In the genomic region with DNA sequence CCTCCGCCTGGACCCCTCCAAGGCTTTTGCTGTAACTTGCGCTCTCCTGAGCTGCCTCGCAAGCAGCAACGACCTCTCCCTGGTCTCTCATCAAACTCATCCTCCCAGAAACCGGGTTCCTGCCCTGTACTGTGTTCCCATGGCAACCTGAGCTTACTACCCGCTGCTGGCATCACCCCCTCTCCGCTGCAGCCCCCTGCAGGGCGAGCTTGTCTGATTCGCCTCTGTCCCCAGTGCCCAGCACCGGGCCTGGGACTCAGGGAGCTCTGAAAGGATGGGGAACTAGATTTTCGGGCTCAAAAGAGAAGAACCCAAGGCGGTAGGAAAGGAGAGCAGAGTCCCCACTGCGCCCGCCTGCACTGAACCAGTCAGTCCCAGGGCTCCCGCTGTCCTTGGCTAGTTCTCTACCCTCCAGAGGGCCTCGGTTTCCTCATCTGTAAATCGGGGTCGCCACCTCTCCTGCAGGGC, we compare ENCODE assay signal across 1 cellular context.
TF ChIP-seq lines count a peak whose summit lies in the region.

No MANE protein-coding gene starts in this region.

TF ChIP-seq in K562, 482 proteins besides CTCF, POLR2A, EP300 and RAD21 (continues in another document):
- TF ChIP-seq, protein P1, sequence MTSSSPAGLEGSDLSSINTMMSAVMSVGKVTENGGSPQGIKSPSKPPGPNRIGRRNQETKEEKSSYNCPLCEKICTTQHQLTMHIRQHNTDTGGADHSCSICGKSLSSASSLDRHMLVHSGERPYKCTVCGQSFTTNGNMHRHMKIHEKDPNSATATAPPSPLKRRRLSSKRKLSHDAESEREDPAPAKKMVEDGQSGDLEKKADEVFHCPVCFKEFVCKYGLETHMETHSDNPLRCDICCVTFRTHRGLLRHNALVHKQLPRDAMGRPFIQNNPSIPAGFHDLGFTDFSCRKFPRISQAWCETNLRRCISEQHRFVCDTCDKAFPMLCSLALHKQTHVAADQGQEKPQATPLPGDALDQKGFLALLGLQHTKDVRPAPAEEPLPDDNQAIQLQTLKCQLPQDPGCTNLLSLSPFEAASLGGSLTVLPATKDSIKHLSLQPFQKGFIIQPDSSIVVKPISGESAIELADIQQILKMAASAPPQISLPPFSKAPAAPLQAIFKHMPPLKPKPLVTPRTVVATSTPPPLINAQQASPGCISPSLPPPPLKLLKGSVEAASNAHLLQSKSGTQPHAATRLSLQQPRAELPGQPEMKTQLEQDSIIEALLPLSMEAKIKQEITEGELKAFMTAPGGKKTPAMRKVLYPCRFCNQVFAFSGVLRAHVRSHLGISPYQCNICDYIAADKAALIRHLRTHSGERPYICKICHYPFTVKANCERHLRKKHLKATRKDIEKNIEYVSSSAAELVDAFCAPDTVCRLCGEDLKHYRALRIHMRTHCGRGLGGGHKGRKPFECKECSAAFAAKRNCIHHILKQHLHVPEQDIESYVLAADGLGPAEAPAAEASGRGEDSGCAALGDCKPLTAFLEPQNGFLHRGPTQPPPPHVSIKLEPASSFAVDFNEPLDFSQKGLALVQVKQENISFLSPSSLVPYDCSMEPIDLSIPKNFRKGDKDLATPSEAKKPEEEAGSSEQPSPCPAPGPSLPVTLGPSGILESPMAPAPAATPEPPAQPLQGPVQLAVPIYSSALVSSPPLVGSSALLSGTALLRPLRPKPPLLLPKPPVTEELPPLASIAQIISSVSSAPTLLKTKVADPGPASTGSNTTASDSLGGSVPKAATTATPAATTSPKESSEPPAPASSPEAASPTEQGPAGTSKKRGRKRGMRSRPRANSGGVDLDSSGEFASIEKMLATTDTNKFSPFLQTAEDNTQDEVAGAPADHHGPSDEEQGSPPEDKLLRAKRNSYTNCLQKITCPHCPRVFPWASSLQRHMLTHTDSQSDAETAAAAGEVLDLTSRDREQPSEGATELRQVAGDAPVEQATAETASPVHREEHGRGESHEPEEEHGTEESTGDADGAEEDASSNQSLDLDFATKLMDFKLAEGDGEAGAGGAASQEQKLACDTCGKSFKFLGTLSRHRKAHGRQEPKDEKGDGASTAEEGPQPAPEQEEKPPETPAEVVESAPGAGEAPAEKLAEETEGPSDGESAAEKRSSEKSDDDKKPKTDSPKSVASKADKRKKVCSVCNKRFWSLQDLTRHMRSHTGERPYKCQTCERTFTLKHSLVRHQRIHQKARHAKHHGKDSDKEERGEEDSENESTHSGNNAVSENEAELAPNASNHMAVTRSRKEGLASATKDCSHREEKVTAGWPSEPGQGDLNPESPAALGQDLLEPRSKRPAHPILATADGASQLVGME (CRISPR knock-in tag; IDR thresholded peaks at IDR 0.05) = no peak
- TF ChIP-seq SRSF3 (IDR thresholded peaks at IDR 0.05; ENCODE audit: insufficient read depth, low read length) (no peak), BCOR (IDR thresholded peaks at IDR 0.05) (0 out of 2 replicates have a peak, but pooled peaks have one; percentile 16), ZEB2 (IDR thresholded peaks at IDR 0.05) (0 out of 2 replicates have a peak, but pooled peaks have one; percentile 19), HDAC2 (IDR thresholded peaks at IDR 0.05) (peak; percentile 50), NELFE (IDR thresholded peaks at IDR 0.05; ENCODE audit: insufficient read depth, insufficient read length) (no peak), NCOA2 (IDR thresholded peaks at IDR 0.05; ENCODE audit: partially characterized antibody in 2 of 2) (no peak), ELF4 (CRISPR knock-in tag; IDR thresholded peaks at IDR 0.05) (no peak), NBN (IDR thresholded peaks at IDR 0.05; ENCODE audit: low read depth) (no peak), NFIX (CRISPR knock-in tag; IDR thresholded peaks at IDR 0.05; ENCODE audit: low read depth) (no peak), NFXL1 (CRISPR knock-in tag; IDR thresholded peaks at IDR 0.05) (no peak), ZNF347 (CRISPR knock-in tag; IDR thresholded peaks at IDR 0.05; ENCODE audit: low read depth) (no peak), SMC3 (conservative IDR thresholded peaks at IDR 0.05; ENCODE audit: insufficient read depth, low read depth, low read length) (no peak), MCM7 (IDR thresholded peaks at IDR 0.05) (no peak), CHCHD3 (CRISPR knock-in tag; IDR thresholded peaks at IDR 0.05) (no peak), ZNF830 (CRISPR knock-in tag; IDR thresholded peaks at IDR 0.05) (0 out of 2 replicates have a peak, but pooled peaks have one; percentile 25), ELF1 (tag; IDR thresholded peaks at IDR 0.05) (no peak), SRSF9 (IDR thresholded peaks at IDR 0.05; ENCODE audit: borderline replicate concordance, low read depth, low read length) (no peak)
- TF ChIP-seq, protein P2, sequence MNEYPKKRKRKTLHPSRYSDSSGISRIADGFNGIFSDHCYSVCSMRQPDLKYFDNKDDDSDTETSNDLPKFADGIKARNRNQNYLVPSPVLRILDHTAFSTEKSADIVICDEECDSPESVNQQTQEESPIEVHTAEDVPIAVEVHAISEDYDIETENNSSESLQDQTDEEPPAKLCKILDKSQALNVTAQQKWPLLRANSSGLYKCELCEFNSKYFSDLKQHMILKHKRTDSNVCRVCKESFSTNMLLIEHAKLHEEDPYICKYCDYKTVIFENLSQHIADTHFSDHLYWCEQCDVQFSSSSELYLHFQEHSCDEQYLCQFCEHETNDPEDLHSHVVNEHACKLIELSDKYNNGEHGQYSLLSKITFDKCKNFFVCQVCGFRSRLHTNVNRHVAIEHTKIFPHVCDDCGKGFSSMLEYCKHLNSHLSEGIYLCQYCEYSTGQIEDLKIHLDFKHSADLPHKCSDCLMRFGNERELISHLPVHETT (CRISPR knock-in tag; conservative IDR thresholded peaks at IDR 0.05 in 1 of 2, IDR thresholded peaks at IDR 0.05 in 1 of 2) = no peak
- TF ChIP-seq, protein P3, sequence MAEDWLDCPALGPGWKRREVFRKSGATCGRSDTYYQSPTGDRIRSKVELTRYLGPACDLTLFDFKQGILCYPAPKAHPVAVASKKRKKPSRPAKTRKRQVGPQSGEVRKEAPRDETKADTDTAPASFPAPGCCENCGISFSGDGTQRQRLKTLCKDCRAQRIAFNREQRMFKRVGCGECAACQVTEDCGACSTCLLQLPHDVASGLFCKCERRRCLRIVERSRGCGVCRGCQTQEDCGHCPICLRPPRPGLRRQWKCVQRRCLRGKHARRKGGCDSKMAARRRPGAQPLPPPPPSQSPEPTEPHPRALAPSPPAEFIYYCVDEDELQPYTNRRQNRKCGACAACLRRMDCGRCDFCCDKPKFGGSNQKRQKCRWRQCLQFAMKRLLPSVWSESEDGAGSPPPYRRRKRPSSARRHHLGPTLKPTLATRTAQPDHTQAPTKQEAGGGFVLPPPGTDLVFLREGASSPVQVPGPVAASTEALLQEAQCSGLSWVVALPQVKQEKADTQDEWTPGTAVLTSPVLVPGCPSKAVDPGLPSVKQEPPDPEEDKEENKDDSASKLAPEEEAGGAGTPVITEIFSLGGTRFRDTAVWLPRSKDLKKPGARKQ (CRISPR knock-in tag; IDR thresholded peaks at IDR 0.05) = no peak
- TF ChIP-seq, protein P4, sequence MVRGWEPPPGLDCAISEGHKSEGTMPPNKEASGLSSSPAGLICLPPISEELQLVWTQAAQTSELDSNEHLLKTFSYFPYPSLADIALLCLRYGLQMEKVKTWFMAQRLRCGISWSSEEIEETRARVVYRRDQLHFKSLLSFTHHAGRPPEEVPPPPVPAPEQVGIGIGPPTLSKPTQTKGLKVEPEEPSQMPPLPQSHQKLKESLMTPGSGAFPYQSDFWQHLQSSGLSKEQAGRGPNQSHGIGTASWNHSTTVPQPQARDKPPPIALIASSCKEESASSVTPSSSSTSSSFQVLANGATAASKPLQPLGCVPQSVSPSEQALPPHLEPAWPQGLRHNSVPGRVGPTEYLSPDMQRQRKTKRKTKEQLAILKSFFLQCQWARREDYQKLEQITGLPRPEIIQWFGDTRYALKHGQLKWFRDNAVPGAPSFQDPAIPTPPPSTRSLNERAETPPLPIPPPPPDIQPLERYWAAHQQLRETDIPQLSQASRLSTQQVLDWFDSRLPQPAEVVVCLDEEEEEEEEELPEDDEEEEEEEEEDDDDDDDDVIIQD (CRISPR knock-in tag; IDR thresholded peaks at IDR 0.05) = no peak
- TF ChIP-seq, protein P5, sequence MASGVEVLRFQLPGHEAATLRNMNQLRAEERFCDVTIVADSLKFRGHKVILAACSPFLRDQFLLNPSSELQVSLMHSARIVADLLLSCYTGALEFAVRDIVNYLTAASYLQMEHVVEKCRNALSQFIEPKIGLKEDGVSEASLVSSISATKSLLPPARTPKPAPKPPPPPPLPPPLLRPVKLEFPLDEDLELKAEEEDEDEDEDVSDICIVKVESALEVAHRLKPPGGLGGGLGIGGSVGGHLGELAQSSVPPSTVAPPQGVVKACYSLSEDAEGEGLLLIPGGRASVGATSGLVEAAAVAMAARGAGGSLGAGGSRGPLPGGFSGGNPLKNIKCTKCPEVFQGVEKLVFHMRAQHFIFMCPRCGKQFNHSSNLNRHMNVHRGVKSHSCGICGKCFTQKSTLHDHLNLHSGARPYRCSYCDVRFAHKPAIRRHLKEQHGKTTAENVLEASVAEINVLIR (CRISPR knock-in tag; IDR thresholded peaks at IDR 0.05) = no peak
- TF ChIP-seq, protein P6, sequence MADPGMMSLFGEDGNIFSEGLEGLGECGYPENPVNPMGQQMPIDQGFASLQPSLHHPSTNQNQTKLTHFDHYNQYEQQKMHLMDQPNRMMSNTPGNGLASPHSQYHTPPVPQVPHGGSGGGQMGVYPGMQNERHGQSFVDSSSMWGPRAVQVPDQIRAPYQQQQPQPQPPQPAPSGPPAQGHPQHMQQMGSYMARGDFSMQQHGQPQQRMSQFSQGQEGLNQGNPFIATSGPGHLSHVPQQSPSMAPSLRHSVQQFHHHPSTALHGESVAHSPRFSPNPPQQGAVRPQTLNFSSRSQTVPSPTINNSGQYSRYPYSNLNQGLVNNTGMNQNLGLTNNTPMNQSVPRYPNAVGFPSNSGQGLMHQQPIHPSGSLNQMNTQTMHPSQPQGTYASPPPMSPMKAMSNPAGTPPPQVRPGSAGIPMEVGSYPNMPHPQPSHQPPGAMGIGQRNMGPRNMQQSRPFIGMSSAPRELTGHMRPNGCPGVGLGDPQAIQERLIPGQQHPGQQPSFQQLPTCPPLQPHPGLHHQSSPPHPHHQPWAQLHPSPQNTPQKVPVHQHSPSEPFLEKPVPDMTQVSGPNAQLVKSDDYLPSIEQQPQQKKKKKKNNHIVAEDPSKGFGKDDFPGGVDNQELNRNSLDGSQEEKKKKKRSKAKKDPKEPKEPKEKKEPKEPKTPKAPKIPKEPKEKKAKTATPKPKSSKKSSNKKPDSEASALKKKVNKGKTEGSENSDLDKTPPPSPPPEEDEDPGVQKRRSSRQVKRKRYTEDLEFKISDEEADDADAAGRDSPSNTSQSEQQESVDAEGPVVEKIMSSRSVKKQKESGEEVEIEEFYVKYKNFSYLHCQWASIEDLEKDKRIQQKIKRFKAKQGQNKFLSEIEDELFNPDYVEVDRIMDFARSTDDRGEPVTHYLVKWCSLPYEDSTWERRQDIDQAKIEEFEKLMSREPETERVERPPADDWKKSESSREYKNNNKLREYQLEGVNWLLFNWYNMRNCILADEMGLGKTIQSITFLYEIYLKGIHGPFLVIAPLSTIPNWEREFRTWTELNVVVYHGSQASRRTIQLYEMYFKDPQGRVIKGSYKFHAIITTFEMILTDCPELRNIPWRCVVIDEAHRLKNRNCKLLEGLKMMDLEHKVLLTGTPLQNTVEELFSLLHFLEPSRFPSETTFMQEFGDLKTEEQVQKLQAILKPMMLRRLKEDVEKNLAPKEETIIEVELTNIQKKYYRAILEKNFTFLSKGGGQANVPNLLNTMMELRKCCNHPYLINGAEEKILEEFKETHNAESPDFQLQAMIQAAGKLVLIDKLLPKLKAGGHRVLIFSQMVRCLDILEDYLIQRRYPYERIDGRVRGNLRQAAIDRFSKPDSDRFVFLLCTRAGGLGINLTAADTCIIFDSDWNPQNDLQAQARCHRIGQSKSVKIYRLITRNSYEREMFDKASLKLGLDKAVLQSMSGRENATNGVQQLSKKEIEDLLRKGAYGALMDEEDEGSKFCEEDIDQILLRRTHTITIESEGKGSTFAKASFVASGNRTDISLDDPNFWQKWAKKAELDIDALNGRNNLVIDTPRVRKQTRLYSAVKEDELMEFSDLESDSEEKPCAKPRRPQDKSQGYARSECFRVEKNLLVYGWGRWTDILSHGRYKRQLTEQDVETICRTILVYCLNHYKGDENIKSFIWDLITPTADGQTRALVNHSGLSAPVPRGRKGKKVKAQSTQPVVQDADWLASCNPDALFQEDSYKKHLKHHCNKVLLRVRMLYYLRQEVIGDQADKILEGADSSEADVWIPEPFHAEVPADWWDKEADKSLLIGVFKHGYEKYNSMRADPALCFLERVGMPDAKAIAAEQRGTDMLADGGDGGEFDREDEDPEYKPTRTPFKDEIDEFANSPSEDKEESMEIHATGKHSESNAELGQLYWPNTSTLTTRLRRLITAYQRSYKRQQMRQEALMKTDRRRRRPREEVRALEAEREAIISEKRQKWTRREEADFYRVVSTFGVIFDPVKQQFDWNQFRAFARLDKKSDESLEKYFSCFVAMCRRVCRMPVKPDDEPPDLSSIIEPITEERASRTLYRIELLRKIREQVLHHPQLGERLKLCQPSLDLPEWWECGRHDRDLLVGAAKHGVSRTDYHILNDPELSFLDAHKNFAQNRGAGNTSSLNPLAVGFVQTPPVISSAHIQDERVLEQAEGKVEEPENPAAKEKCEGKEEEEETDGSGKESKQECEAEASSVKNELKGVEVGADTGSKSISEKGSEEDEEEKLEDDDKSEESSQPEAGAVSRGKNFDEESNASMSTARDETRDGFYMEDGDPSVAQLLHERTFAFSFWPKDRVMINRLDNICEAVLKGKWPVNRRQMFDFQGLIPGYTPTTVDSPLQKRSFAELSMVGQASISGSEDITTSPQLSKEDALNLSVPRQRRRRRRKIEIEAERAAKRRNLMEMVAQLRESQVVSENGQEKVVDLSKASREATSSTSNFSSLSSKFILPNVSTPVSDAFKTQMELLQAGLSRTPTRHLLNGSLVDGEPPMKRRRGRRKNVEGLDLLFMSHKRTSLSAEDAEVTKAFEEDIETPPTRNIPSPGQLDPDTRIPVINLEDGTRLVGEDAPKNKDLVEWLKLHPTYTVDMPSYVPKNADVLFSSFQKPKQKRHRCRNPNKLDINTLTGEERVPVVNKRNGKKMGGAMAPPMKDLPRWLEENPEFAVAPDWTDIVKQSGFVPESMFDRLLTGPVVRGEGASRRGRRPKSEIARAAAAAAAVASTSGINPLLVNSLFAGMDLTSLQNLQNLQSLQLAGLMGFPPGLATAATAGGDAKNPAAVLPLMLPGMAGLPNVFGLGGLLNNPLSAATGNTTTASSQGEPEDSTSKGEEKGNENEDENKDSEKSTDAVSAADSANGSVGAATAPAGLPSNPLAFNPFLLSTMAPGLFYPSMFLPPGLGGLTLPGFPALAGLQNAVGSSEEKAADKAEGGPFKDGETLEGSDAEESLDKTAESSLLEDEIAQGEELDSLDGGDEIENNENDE (IDR thresholded peaks at IDR 0.05; ENCODE audit: low read depth, low read length) = no peak
